ENCODE assay signal across 8 cellular contexts in the genomic region with DNA sequence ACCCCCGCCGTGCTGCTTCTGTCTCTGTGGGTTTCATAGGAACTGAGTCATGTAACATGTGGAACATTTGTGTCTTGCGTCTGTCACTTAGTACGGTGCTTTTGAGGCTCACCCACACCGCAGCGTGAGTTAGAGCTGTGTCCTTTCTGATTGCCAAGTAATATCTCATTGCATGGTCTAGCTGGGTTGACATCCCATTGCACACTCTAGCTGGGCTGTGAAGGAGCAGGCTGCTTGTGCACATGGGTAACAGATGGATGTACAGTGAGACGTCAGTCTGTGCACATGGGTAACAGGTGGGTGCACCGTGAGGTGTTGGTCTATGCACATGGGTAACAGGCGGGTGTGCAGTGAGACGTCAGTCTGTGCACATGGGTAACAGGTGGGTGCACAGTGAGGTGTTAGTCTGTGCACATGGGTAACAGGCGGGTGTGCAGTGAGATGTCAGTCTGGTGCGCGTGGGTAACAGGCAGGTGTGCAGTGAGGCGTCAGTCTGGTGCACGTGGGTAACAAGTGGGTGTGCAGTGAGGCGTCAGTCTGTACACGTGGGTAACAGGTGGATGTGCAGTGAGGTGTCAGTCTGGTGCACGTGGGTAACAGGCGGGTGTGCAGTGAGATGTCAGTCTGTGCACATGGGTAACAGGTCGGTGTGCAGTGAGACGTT.
DNase-seq lines count a peak whose midpoint lies in the region; ATAC-seq lines count a peak whose summit lies in the region.
"Not testable (repeated sequence)": the region's sequence is repeated elsewhere in the genome, so short reads cannot be mapped to it uniquely, and the experiment has no call there.

No MANE protein-coding gene starts in this region.

- not testable (repeated sequence) for H3K9ac ChIP-seq in BLaER1

- not testable (repeated sequence) for H3K36me3 ChIP-seq in BLaER1

- H3K27me3 ChIP-seq in BLaER1, result not testable (repeated sequence)

- H3K4me1 ChIP-seq in BLaER1, result peaks cover 48% of the 10 kb centered on the region

- ATAC-seq in GM19025 (IDR thresholded peaks at IDR 0.05; ENCODE audit: low read depth, unreplicated experiment) (peak; percentile 68), HG02610 (IDR thresholded peaks at IDR 0.05; ENCODE audit: unreplicated experiment) (peak; percentile 70), HG03460 (IDR thresholded peaks at IDR 0.05; ENCODE audit: unreplicated experiment) (peak; percentile 61)
- peak; percentile 98 to 99 for ATAC-seq in activated CD4-positive, CD25-positive, alpha-beta regulatory T cell treated with anti-CD3 and anti-CD28 coated beads, Interleukin-2, amount 50 U/mL, for 24 hours

- H3K9me3 ChIP-seq in BLaER1, result not testable (repeated sequence)

- H4K20me1 ChIP-seq in BLaER1, result not testable (repeated sequence)

- not testable (repeated sequence) for H3K27ac ChIP-seq in BLaER1

- peak overlapping the region; percentile 92 for H3K4me2 ChIP-seq in BLaER1

- peak; percentile 84 for DNase-seq in activated effector memory CD4-positive, alpha-beta T cell treated with anti-CD3 and anti-CD28 coated beads, Interleukin-2, amount 50 U/mL, for 16 hours
- peak; percentile 56 for DNase-seq in islet precursor cell
- DNase-seq in stimulated activated CD4-positive, alpha-beta T cell treated with anti-CD3 and anti-CD28 coated beads, Interleukin-4, amount 100 ng/mL, for 48 hours (ENCODE audit: low read depth in 2 of 2), result peak; percentile 50 to 65

- not testable (repeated sequence) for H3K4me3 ChIP-seq in BLaER1
